Comparison of ENCODE assay signal across 7 cellular contexts in genomic region chr20:15227102-15227501, GRCh38.
"Had no signal": no experiment of that assay in that cellular context is flagged by ENCODE, and none has a peak within 500 bp of the region (broad histone marks: within the 10 kb centered on the region; RNA-seq: fewer than 3 reads in every experiment).

No MANE protein-coding gene starts in this region.

- H3K9ac ChIP-seq: KMS-11 had no signal

- FAIRE-seq: HTR-8/SVneo, K562 had no signal

- H3K27ac ChIP-seq: HL-60, KMS-11 had no signal

- H3K4me2 ChIP-seq: KMS-11 had no signal

- ATAC-seq: K562 had no signal

- DNase-seq: IMR-90, KBM-7, KG1 had no signal

- H3K4me3 ChIP-seq: K562 had no signal
